Comparison of ENCODE assay signal across 9 cellular contexts in genomic region chr12:64608901-64609542, GRCh38. TPM values are rescaled to one million over a fixed set of nuclear protein-coding genes. Genes with fewer than 3 reads are reported as not detected.
DNase-seq lines count a peak whose midpoint lies in the region; ATAC-seq, FAIRE-seq and TF ChIP-seq lines count a peak whose summit lies in the region.
"Had no signal": no experiment of that assay in that cellular context is flagged by ENCODE, and none has a peak within 500 bp of the region (broad histone marks: within the 10 kb centered on the region; RNA-seq: fewer than 3 reads in every experiment).

No MANE protein-coding gene starts in this region.

- peak overlapping the region; percentile 73 for H2BK5ac ChIP-seq in IMR-90 (ENCODE audit: low read depth, low read length, poor library complexity, severe bottlenecking)

- H4K20me1 ChIP-seq in IMR-90 (ENCODE audit: insufficient read depth, low read length) (peaks cover 6% of the 10 kb centered on the region; the same call in 1 of the 2 replicates), K562 (replicated peaks; ENCODE audit: control insufficient read depth, insufficient read depth, low read length) (no peaks in the 10 kb centered on the region)

- 20% methylated on average over 1 of the region's 16 CpGs; no CpG with 5 or more reads in 1 of the 2 experiments for WGBS in IMR-90 (ENCODE audit: extremely low coverage in 2 of 2, insufficient read length in 1 of 2), 2 experiments
- WGBS in K562 (ENCODE audit: insufficient coverage, low coverage, missing lambda C conversion rate): under 1% methylated on average over 16 of the region's 16 CpGs

- TF ChIP-seq POLR2A in IMR-90 (IDR thresholded peaks at IDR 0.05; ENCODE audit: low read depth, low read length) (peak; percentile 20; the same call in 1 of the 2 replicates), K562 (conservative IDR thresholded peaks at IDR 0.05) (peak; percentile 73)

- peak; percentile 28; the same call in 1 of the 2 replicates for TF ChIP-seq RAD21 in IMR-90 (IDR thresholded peaks at IDR 0.05; ENCODE audit: low read length)
- peak in 1 of 2 experiments; percentile 41; a peak in 2 of 4 replicates for TF ChIP-seq RAD21 in K562 (CRISPR knock-in tag; conservative IDR thresholded peaks at IDR 0.05 in 1 of 2, IDR thresholded peaks at IDR 0.05 in 1 of 2)

- peak overlapping the region; percentile 70 for H2AK9ac ChIP-seq in IMR-90 (replicated peaks; ENCODE audit: low read depth, low read length, poor library complexity)

- H3K9me3 ChIP-seq in IMR-90 (ENCODE audit: control insufficient read depth, insufficient read depth, low read length) (no peaks in the 10 kb centered on the region), K562 (replicated peaks; ENCODE audit: control insufficient read depth, insufficient read depth, low read depth, low read length) (no peaks in the 10 kb centered on the region)

- peaks cover 37% of the 10 kb centered on the region for H3K79me2 ChIP-seq in K562 (ENCODE audit: control insufficient read depth, insufficient read depth, low read length)

- H2BK120ac ChIP-seq in IMR-90 (ENCODE audit: low read depth, low read length): peak overlapping the region; percentile 86

- peak overlapping the region; percentile 85 for H3K56ac ChIP-seq in IMR-90 (ENCODE audit: extremely low read depth, insufficient read depth, low read length)

- TF ChIP-seq CTCF in IMR-90 (conservative IDR thresholded peaks at IDR 0.05; ENCODE audit: low read depth, low read length) (0 out of 2 replicates have a peak, but pooled peaks have one; percentile 8), K562 (IDR thresholded peaks at IDR 0.05 in 2 of 3, conservative IDR thresholded peaks at IDR 0.05 in 1 of 3; ENCODE audit: insufficient read depth in 2 of 3, low read depth in 1 of 3, low read length in 3 of 3) (no peak)

- H3K4me1 ChIP-seq in IMR-90 (ENCODE audit: control insufficient read depth, insufficient read depth, low read length) (peaks cover 2% of the 10 kb centered on the region; the same call in 1 of the 2 replicates), K562 (replicated peaks in 1 of 2; ENCODE audit: control insufficient read depth in 2 of 2, insufficient read depth in 2 of 2, low read length in 2 of 2) (peaks cover 8 to 20% of the 10 kb centered on the region in 2 experiments; a peak in 4 of 5 replicates)

- peak; percentile 77 for DNase-seq in ELF-1 (ENCODE audit: low read depth, low spot score)
- DNase-seq in IMR-90: peak; percentile 68
- peak; percentile 47 to 83 (median 62) for DNase-seq in K562 (ENCODE audit: extremely low read depth in 1 of 4, low spot score in 3 of 4)
- peak; percentile 53 for DNase-seq in iris pigment epithelial cell (ENCODE audit: low read depth)
- DNase-seq in stimulated activated CD4-positive, alpha-beta T cell treated with anti-CD3 and anti-CD28 coated beads, Interleukin-2, amount 100 ng/mL, for 24 hours: peak; percentile 25 to 46
- no peak for DNase-seq in ureter (ENCODE audit: low spot score)

- peak overlapping the region; percentile 98 for H3K23ac ChIP-seq in IMR-90 (ENCODE audit: low read depth, low read length)

- peak overlapping the region; percentile 56 for H3K14ac ChIP-seq in IMR-90 (replicated peaks; ENCODE audit: low read depth, low read length)

- no peak for TF ChIP-seq EP300 in K562 (IDR thresholded peaks at IDR 0.05; ENCODE audit: low read length)

- H3K9ac ChIP-seq in IMR-90 (ENCODE audit: low read depth, low read length) (peak overlapping the region; percentile 74), K562 (ENCODE audit: insufficient read depth in 1 of 2, low read depth in 2 of 2, low read length in 2 of 2) (peak overlapping the region; percentile 72 to 76; a peak in 3 of 4 replicates)

- H4K5ac ChIP-seq in IMR-90 (ENCODE audit: low read depth, low read length): peak overlapping the region; percentile 55

- H3K18ac ChIP-seq in IMR-90 (ENCODE audit: low read depth, low read length): peak overlapping the region; percentile 59; the same call in 1 of the 2 replicates

- CTCF ChIA-PET in IMR-90 (lab: Yijun Ruan, JAX): interaction anchor here (0.7 to 1.6 kb wide), 5 partner anchors 9 to 59 kb away, joined by 3 to 5 read pairs (median 3); no protein-coding TSS in a partner anchor
- CTCF ChIA-PET in K562 (lab: Yijun Ruan, JAX; ENCODE audit: low intra/inter-chr PET ratio): interaction anchor here (0.8 to 1.4 kb wide), 2 partner anchors 59 to 60 kb away, joined by 3 to 6 read pairs; no protein-coding TSS in a partner anchor

- POLR2A ChIA-PET in IMR-90 (lab: Charles Lee; ENCODE audit: unreplicated experiment): interaction anchor here (0.5 kb wide), 1 partner anchor 22 kb away, joined by 5 read pairs; no protein-coding TSS in a partner anchor
- POLR2A ChIA-PET in K562 (lab: Yijun Ruan, JAX): interaction anchor here (0.6 to 1.6 kb wide), 12 partner anchors 8 to 112 kb away, joined by 3 to 7 read pairs (median 4); no protein-coding TSS in a partner anchor

- H3K27ac ChIP-seq in IMR-90 (ENCODE audit: insufficient read depth, low read length) (peak overlapping the region; percentile 86), K562 (ENCODE audit: extremely low read depth, low read depth, low read length) (peak overlapping the region; percentile 80)

- H3K4me2 ChIP-seq in IMR-90 (ENCODE audit: low read depth, low read length): peak overlapping the region; percentile 87
- H3K4me2 ChIP-seq in K562 (ENCODE audit: insufficient read depth, low read length): peak overlapping the region; percentile 88

- H4K91ac ChIP-seq in IMR-90 (ENCODE audit: insufficient read depth, low read depth, low read length): peak overlapping the region; percentile 49

- H3K4ac ChIP-seq in IMR-90 (ENCODE audit: low read depth, low read length): peak overlapping the region; percentile 70

- no TSS peak for BruUV-seq in IMR-90 (replicated peaks; lab: Mats Ljungman, UMichigan)
- BruUV-seq in K562 (replicated peaks; lab: Mats Ljungman, UMichigan): no TSS peak

- dilution Hi-C loops in IMR-90 (cut with HindIII; ENCODE audit: low sequenced_read_pairs, unreplicated experiment): no loop called here

- peak; percentile 27 for ATAC-seq in GM21423 (IDR thresholded peaks at IDR 0.05; ENCODE audit: unreplicated experiment)
- peak; percentile 8 for ATAC-seq in IMR-90 (ENCODE audit: low read depth)
- peak; percentile 65 for ATAC-seq in SK-N-SH treated with all-trans-retinoic acid at 6 μM for 48 hours
- peak; percentile 61 for ATAC-seq in K562

- peaks cover 12 to 18% of the 10 kb centered on the region in 2 experiments for H3K79me1 ChIP-seq in IMR-90 (ENCODE audit: low read depth in 1 of 2, low read length in 2 of 2)

- H2BK20ac ChIP-seq in IMR-90 (ENCODE audit: low read depth, low read length): peak overlapping the region; percentile 63

- FAIRE-seq in K562 (lab: Jason Lieb, UNC): peak; percentile 80
- FAIRE-seq: islet of Langerhans had no signal

- H2AFZ ChIP-seq in IMR-90 (replicated peaks; ENCODE audit: low read length, poor library complexity) (peak overlapping the region; percentile 85), K562 (ENCODE audit: low read depth, low read length) (peak overlapping the region; percentile 99)

- H2AK5ac ChIP-seq in IMR-90 (ENCODE audit: low read depth, low read length): peak overlapping the region; percentile 10; the same call in 1 of the 2 replicates

- peak overlapping the region; percentile 98; the same call in 2 of the 3 replicates for H2BK15ac ChIP-seq in IMR-90 (ENCODE audit: low read depth, low read length)

- no peaks in the 10 kb centered on the region for H3K36me3 ChIP-seq in IMR-90 (ENCODE audit: control insufficient read depth, insufficient read depth, low read length)
- H3K36me3 ChIP-seq in K562 (ENCODE audit: control insufficient read depth, insufficient read depth, low read length): peaks cover 17% of the 10 kb centered on the region; the same call in 1 of the 3 replicates

- H3K4me3 ChIP-seq in IMR-90 (ENCODE audit: insufficient read depth, low read depth, low read length): peak overlapping the region; percentile 84
- H3K4me3 ChIP-seq in K562: peak overlapping the region; percentile 87

- H4K8ac ChIP-seq in IMR-90 (ENCODE audit: low read depth in 2 of 2, low read length in 2 of 2): peak overlapping the region; percentile 55 to 61

- intact Hi-C loops in IMR-90 (cut with micrococcal nuclease): loop anchor here (1.0 kb wide), 1 partner anchor 60 kb away; no protein-coding TSS in a partner anchor
- intact Hi-C loops in K562 (cut with micrococcal nuclease): loop anchor here (1.0 to 5.0 kb wide), 3 partner anchors 60 to 157 kb away; partner anchors contain the start of gene TBK1

- in situ Hi-C loops in IMR-90 (cut with MboI; ENCODE audit: low sequenced_read_pairs) (loop anchor here (5.0 kb wide), 1 partner anchor 47 kb away; no protein-coding TSS in a partner anchor), K562 (cut with MboI) (no loop called here)

- H3K27me3 ChIP-seq in IMR-90 (ENCODE audit: control insufficient read depth, insufficient read depth, low read length): no peaks in the 10 kb centered on the region
- no peaks in the 10 kb centered on the region for H3K27me3 ChIP-seq in K562 (ENCODE audit: control insufficient read depth in 2 of 2, insufficient read depth in 2 of 2, low read length in 2 of 2)

- H3K9me1 ChIP-seq in IMR-90 (ENCODE audit: insufficient read depth, low read length) (no peaks in the 10 kb centered on the region), K562 (ENCODE audit: control insufficient read depth, insufficient read depth, low read length) (no peaks in the 10 kb centered on the region)

RNA-seq across cellular contexts. Expression of gene RASSF3, which starts 1.3 kb away (rescaled TPM):
- total RNA-seq in IMR-90 (2012; rRNA removed) (21.4 and 39.3 TPM in 2 replicates), K562 (2014; rRNA removed) (13.4 and 14.0 TPM in 2 replicates), K562 (2014; rRNA removed; fragmentation: Illumina TruSeq; extraction: Trizol) (20.2 and 23.5 TPM in 2 replicates), K562 (2015; rRNA removed; fragmentation: Illumina TruSeq; extraction: Trizol) (20.9 and 22.4 TPM in 2 replicates), K562 (2021) (35.9 and 39.2 TPM in 2 replicates), ureter (42.6 TPM)
- polyA plus RNA-seq in IMR-90 (2012; rRNA removed) (14.2 and 18.7 TPM in 2 replicates), K562 (2011; rRNA removed) (19.9 and 28.7 TPM in 2 replicates), K562 (2014; fragmentation: Illumina TruSeq; extraction: Trizol) (22.6 and 23.4 TPM in 2 replicates), K562 (2014; fragmentation: Nextera tagmentation; extraction: Ambion mirVana) (1 to 10 TPM; 3.7 to 4.3 TPM), K562 (2014; rRNA removed) (18.9 and 19.1 TPM in 2 replicates)
- 10.9 and 12.2 TPM in 2 replicates for polyA plus RNA-seq in IMR-90 (2012; cell fraction: cytosol; rRNA removed)
- 8.4 and 13.6 TPM in 2 replicates for polyA plus RNA-seq in IMR-90 (2012; cell fraction: nucleus; rRNA removed; ENCODE audit: low replicate concordance)
- 7.4 and 11.3 TPM in 2 replicates for total RNA-seq in K562 (2011; cell fraction: chromatin; rRNA removed; ENCODE audit: low replicate concordance)
- 6.5 and 7.0 TPM in 2 replicates for total RNA-seq in K562 (2011; cell fraction: nucleolus; rRNA removed)
- total RNA-seq in K562 (2011; cell fraction: nucleoplasm; rRNA removed): 12.8 and 16.6 TPM in 2 replicates
- polyA plus RNA-seq in K562 (2011; cell fraction: cytosol; rRNA removed): 12.9 and 15.7 TPM in 2 replicates
- polyA plus RNA-seq in K562 (2011; cell fraction: nucleus; rRNA removed): 5.6 and 7.4 TPM in 2 replicates
- 13.8 and 16.0 TPM in 2 replicates for polyA plus RNA-seq in K562 (2012)
- 31.7 and 36.8 TPM in 2 replicates for polyA minus RNA-seq in K562 (2011; rRNA and poly(A)+ RNA removed)
- polyA minus RNA-seq in K562 (2011; cell fraction: cytosol; rRNA and poly(A)+ RNA removed): 15.4 and 26.3 TPM in 2 replicates
- polyA minus RNA-seq in K562 (2011; cell fraction: nucleus; rRNA and poly(A)+ RNA removed): 2.8 and 6.1 TPM in 2 replicates

Comparison
In these comparisons a context has a peak if more than half of its experiments do, and no peak if none do; other contexts are left out.
1. ATAC-seq: peak in every context shown above with its lines; median percentile 65 in SK-N-SH treated with all-trans-retinoic acid at 6 μM for 48 hours; 61 in K562; 27 in GM21423; 8 in IMR-90.